ENCODE assay signal across 22 cellular contexts in genomic region chr14:88454886-88455285, GRCh38.
"Had no signal": no experiment of that assay in that cellular context is flagged by ENCODE, and none has a peak within 500 bp of the region (broad histone marks: within the 10 kb centered on the region; RNA-seq: fewer than 3 reads in every experiment).

No MANE protein-coding gene starts in this region.

- ATAC-seq: activated CD4-positive, alpha-beta T cell treated with anti-CD3 and anti-CD28 coated beads for 36 hours; activated CD8-positive, alpha-beta T cell treated with anti-CD3 and anti-CD28 coated beads for 36 hours; activated T-cell treated with anti-CD3 and anti-CD28 coated beads, Interleukin-2, amount 50 U/mL, for 72 hours; Panc1 had no signal

- DNase-seq: activated CD4-positive, alpha-beta T cell treated with anti-CD3 and anti-CD28 coated beads for 36 hours; activated CD4-positive, alpha-beta T cell treated with anti-CD3 and anti-CD28 coated beads, Interleukin-2, amount 50 U/mL, for 1 hour; activated CD4-positive, CD25-positive, alpha-beta regulatory T cell; activated CD8-positive, alpha-beta memory T cell treated with anti-CD3 and anti-CD28 coated beads, Interleukin-2, amount 50 U/mL, for 4 hours; activated CD8-positive, alpha-beta T cell treated with anti-CD3 and anti-CD28 coated beads for 36 hours; activated gamma-delta T cell treated with Interleukin-2 at 50 U/mL for 16 hours; activated naive CD4-positive, alpha-beta T cell treated with anti-CD3 and anti-CD28 coated beads, Interleukin-2, amount 50 U/mL, for 16 hours; activated naive CD8-positive, alpha-beta T cell treated with anti-CD3 and anti-CD28 coated beads, Interleukin-2, amount 10 ng/mL, durations not matched to agents 7 days and 5 days; activated T-cell treated with anti-CD3 and anti-CD28 coated beads, Interleukin-2, amount 50 U/mL, for 72 hours; brain microvascular endothelial cell; MM.1S; NCI-H1930; NCI-H2171; NCI-H2227 treated with DMSO at 0.1 percent for 48 hours; NCI-H526 treated with DMSO at 0.1 percent for 48 hours; NK-92 treated with Interleukin-12 subunit alpha and Interleukin-12 subunit beta, amount 100 ng/mL, for 24 hours; OCI-M1; Right ventricle myocardium superior; SJCRH30; SK-N-SH; T-helper 1 cell had no signal
